In the genomic region with DNA sequence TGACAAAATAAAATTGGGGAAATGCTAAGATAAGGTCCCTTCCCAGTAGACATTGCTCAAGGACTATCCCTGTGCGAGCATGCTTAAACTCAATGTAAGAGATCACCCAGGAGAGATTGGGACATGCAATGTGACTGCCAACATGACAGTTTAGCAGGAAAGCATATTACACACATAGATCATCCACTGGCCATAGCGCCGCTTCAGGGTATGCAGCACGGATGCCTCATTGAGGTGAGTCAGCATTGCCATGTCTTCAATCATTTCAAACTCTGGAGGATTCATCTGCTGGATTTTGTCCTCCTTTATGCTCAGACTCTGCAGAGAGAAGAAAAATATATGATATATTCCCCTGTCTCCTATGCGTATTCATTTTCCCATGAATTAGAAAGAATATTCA, we compare ENCODE assay signal across 1 cellular context.
TF ChIP-seq lines count a peak whose summit lies in the region.

No MANE protein-coding gene starts in this region.

TF ChIP-seq in K562, 482 proteins besides CTCF, POLR2A, EP300 and RAD21 (continued from another document):
- TF ChIP-seq NFE2 (IDR thresholded peaks at IDR 0.05; ENCODE audit: low read depth), result 0 out of 2 replicates have a peak, but pooled peaks have one; percentile 6
